36 cellular contexts compared by ENCODE assay signal in genomic region chr10:59346321-59346720, GRCh38. TPM values are rescaled to one million over a fixed set of nuclear protein-coding genes. Genes with fewer than 3 reads are reported as not detected.
A peak's percentile ranks its signal among the peaks of the same experiment; 100 is the strongest.
DNase-seq lines count a peak whose midpoint lies in the region; ATAC-seq, FAIRE-seq and TF ChIP-seq lines count a peak whose summit lies in the region.
"Had no signal": no experiment of that assay in that cellular context is flagged by ENCODE, and none has a peak within 500 bp of the region (broad histone marks: within the 10 kb centered on the region; RNA-seq: fewer than 3 reads in every experiment).

No MANE protein-coding gene starts in this region.

- no peak for TF ChIP-seq CTCF in A673 (conservative IDR thresholded peaks at IDR 0.05; ENCODE audit: low read depth, low read length)
- TF ChIP-seq CTCF in kidney (IDR thresholded peaks at IDR 0.05; ENCODE audit: borderline replicate concordance, extremely low read depth, insufficient read depth) = no peak

- DNase-seq in A673 (ENCODE audit: low spot score) (peak; percentile 23), NCI-H524 (lab: John Stamatoyannopoulos, UW) (peak; percentile 31 to 83), myocyte (ENCODE audit: low read depth) (peak; percentile 92), activated gamma-delta T cell treated with Interleukin-2 at 50 U/mL for 16 hours (no peak), kidney (no peak)
- DNase-seq in activated T-cell treated with anti-CD3 and anti-CD28 coated beads, Interleukin-2, amount 50 U/mL, for 48 hours = no peak
- DNase-seq: activated CD4-positive, alpha-beta T cell treated with anti-CD3 and anti-CD28 coated beads for 1 hour; activated CD8-positive, alpha-beta T cell treated with anti-CD3 and anti-CD28 coated beads, Interleukin-2, amount 10 ng/mL, durations not matched to agents 7 days and 5 days; activated gamma-delta T cell; activated T-cell treated with anti-CD3 and anti-CD28 coated beads for 4 hours; adrenal gland; brain microvascular endothelial cell; Caco-2; cortex of kidney; endodermal cell; esophagus squamous epithelium; left colon; mesendoderm; naive thymus-derived CD8-positive, alpha-beta T cell; NCI-H1105; NCI-H2029; NCI-H226; occipital lobe; PC-3; retina; SIG-M5; spleen; stimulated activated CD4-positive, alpha-beta T cell treated with anti-CD3 and anti-CD28 coated beads, Interleukin-2, amount 100 ng/mL, for 48 hours; stimulated activated naive B cell treated with anti-CD40 and anti-IgM and Interleukin-4, amounts not matched to agents 10 μg/mL and 1 μg/mL and 100 μg/mL, for 72 hours; T-helper 1 cell; testis; uterus had no signal

- no peak overlapping the region for H3K9ac ChIP-seq in kidney (ENCODE audit: low read length in 2 of 2)
- H3K9ac ChIP-seq: BLaER1 treated with 17β-estradiol and CSF1 and Interleukin-3, amounts not matched to agents 10 nM and 100 nM had no signal

- H3K9me3 ChIP-seq in A673 (ENCODE audit: low read depth, low read length, poor library complexity, severe bottlenecking) = no peaks in the 10 kb centered on the region
- no peaks in the 10 kb centered on the region for H3K9me3 ChIP-seq in kidney (ENCODE audit: control insufficient read depth in 1 of 2, low read length in 2 of 2)
- H3K9me3 ChIP-seq: adrenal gland; BLaER1 treated with 17β-estradiol and CSF1 and Interleukin-3, amounts not matched to agents 10 nM and 100 nM; Caco-2; esophagus squamous epithelium; spleen; testis; uterus had no signal

- ATAC-seq in GM21786 (IDR thresholded peaks at IDR 0.05; ENCODE audit: unreplicated experiment) = no peak
- ATAC-seq: activated CD8-positive, alpha-beta T cell treated with anti-CD3 and anti-CD28 coated beads, Interleukin-2, amount 10 ng/mL, durations not matched to agents 7 days and 5 days; left colon; naive thymus-derived CD8-positive, alpha-beta T cell; PC-3; stimulated activated naive B cell treated with anti-CD40 and anti-IgM and Interleukin-4, amounts not matched to agents 10 μg/mL and 1 μg/mL and 100 μg/mL, for 72 hours had no signal

- H3K27ac ChIP-seq in A673 (ENCODE audit: low read depth, low read length, poor library complexity, severe bottlenecking) (no peak overlapping the region), cingulate gyrus (ENCODE audit: low read depth, low read length) (peak overlapping the region; percentile 56), kidney (ENCODE audit: low read depth in 2 of 2, low read length in 2 of 2) (no peak overlapping the region)
- H3K27ac ChIP-seq: adrenal gland; BLaER1 treated with 17β-estradiol and CSF1 and Interleukin-3, amounts not matched to agents 10 nM and 100 nM; brain microvascular endothelial cell; spleen; testis; uterus had no signal

- intact Hi-C loops in A673 (cut with micrococcal nuclease; ENCODE audit: unreplicated experiment) (no loop called here), kidney (cut with DNase I) (no loop called here)

- BruUV-seq in A673 (replicated peaks; lab: Mats Ljungman, UMichigan) = no TSS peak

- H3K4me1 ChIP-seq in A673 (ENCODE audit: insufficient read depth, low read length, poor library complexity, severe bottlenecking) = no peaks in the 10 kb centered on the region
- peaks cover 0 to 3% of the 10 kb centered on the region in 2 donors for H3K4me1 ChIP-seq in kidney (ENCODE audit: control insufficient read depth in 1 of 2, insufficient read depth in 1 of 2, low read depth in 1 of 2, low read length in 2 of 2)
- H3K4me1 ChIP-seq: BLaER1 treated with 17β-estradiol and CSF1 and Interleukin-3, amounts not matched to agents 10 nM and 100 nM; Caco-2; spleen; uterus had no signal

- CTCF ChIA-PET in A673 (lab: Charles Lee) = no interaction called here

- no peak for FAIRE-seq in kidney (lab: Jason Lieb, UNC)

- POLR2A ChIA-PET in A673 (lab: Charles Lee; ENCODE audit: low non-redundant PET) = no interaction called here

- H3K4me3 ChIP-seq in A673 (ENCODE audit: low read depth, low read length, poor library complexity, severe bottlenecking) (no peak overlapping the region), kidney (ENCODE audit: low read length in 2 of 2) (no peak overlapping the region)
- H3K4me3 ChIP-seq: adrenal gland; BLaER1 treated with 17β-estradiol and CSF1 and Interleukin-3, amounts not matched to agents 10 nM and 100 nM; esophagus squamous epithelium; spleen; testis; uterus had no signal

- H3K27me3 ChIP-seq in A673 (replicated peaks; ENCODE audit: insufficient read depth, low read depth, low read length, poor library complexity) = no peaks in the 10 kb centered on the region
- H3K27me3 ChIP-seq: adrenal gland; BLaER1 treated with 17β-estradiol and CSF1 and Interleukin-3, amounts not matched to agents 10 nM and 100 nM; brain microvascular endothelial cell; esophagus squamous epithelium; spleen; testis; uterus had no signal

- no peaks in the 10 kb centered on the region for H3K36me3 ChIP-seq in A673 (ENCODE audit: insufficient read depth, low read length, poor library complexity, severe bottlenecking)
- no peaks in the 10 kb centered on the region for H3K36me3 ChIP-seq in kidney (ENCODE audit: control insufficient read depth in 1 of 2, insufficient read depth in 2 of 2, low read length in 2 of 2)
- H3K36me3 ChIP-seq: BLaER1 treated with 17β-estradiol and CSF1 and Interleukin-3, amounts not matched to agents 10 nM and 100 nM; brain microvascular endothelial cell; esophagus squamous epithelium; uterus had no signal

RNA-seq across cellular contexts. Expression of gene FAM13C, which starts 16.0 kb away (rescaled TPM):
- 18.5 and 21.2 TPM in 2 replicates for total RNA-seq in A673 (2021)
- total RNA-seq in myocyte = 58.0 and 59.0 TPM in 2 replicates
- polyA plus RNA-seq in myocyte (2012) = 10.4 TPM
- 8.8 TPM for total RNA-seq in kidney
- polyA plus RNA-seq in kidney (ENCODE audit: insufficient read depth, low read depth, low replicate concordance) = 1.5 TPM
- total RNA-seq: activated CD8-positive, alpha-beta T cell treated with anti-CD3 and anti-CD28 coated beads, Interleukin-2, amount 10 ng/mL, durations not matched to agents 7 days and 5 days; naive thymus-derived CD8-positive, alpha-beta T cell had no signal
- polyA plus RNA-seq: IgD-negative memory B cell; naive thymus-derived CD8-positive, alpha-beta T cell had no signal

Comparison
In these comparisons a context has a peak if more than half of its experiments do, and no peak if none do; other contexts are left out.
1. DNase-seq: peak in A673 (single experiment), NCI-H524 (2 of 2) and myocyte (single experiment); none in activated gamma-delta T cell treated with Interleukin-2 at 50 U/mL for 16 hours (single experiment), activated T-cell treated with anti-CD3 and anti-CD28 coated beads, Interleukin-2, amount 50 U/mL, for 48 hours (0 of 2) and kidney (single experiment).